20 cellular contexts compared by ENCODE assay signal in the genomic region with DNA sequence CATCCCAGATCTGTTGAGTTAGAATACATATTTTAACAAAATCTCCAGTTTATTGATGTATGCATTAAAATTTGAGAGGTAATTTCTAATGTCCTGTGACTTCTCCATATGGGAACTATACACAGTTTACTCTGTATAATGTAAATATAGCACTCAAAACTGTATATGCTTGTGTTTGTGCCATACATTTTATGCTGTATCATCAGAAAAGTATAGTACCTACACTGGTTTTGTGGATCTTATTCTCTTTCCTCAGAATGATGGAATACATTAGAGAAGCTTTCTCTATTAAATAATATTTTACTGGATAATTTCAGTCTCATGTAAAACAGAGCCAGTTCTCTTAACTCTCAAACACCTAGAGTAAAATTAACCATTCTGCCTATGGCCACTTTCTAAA.
"Had no signal": no experiment of that assay in that cellular context is flagged by ENCODE, and none has a peak within 500 bp of the region (broad histone marks: within the 10 kb centered on the region; RNA-seq: fewer than 3 reads in every experiment).

No MANE protein-coding gene starts in this region.

- H3K4me1 ChIP-seq: left lung, neural progenitor cell, prostate gland, right atrium auricular region, sigmoid colon, stomach, tibial artery had no signal

- H3K36me3 ChIP-seq: prostate gland had no signal

- H3K4me2 ChIP-seq: neural progenitor cell had no signal

- H3K4me3 ChIP-seq: left lung, neural progenitor cell, prostate gland, right atrium auricular region, sigmoid colon, stomach, tibial artery had no signal

- H2AFZ ChIP-seq: neural progenitor cell had no signal

- ATAC-seq: effector memory CD8-positive, alpha-beta T cell; left cardiac atrium; naive thymus-derived CD4-positive, alpha-beta T cell; stimulated activated effector memory CD8-positive, alpha-beta T cell treated with anti-CD3 and anti-CD28 coated beads, Interleukin-12 subunit alpha, Interleukin-12 subunit beta, amount 100 ng/mL, for 72 hours had no signal

- FAIRE-seq: frontal cortex, islet of Langerhans had no signal

- H3K9me3 ChIP-seq: prostate gland had no signal

- DNase-seq: cortex of kidney; effector memory CD8-positive, alpha-beta T cell; head of caudate nucleus; left cardiac atrium; left lung; mesendoderm; midbrain; naive thymus-derived CD4-positive, alpha-beta T cell; sigmoid colon; stimulated activated CD4-positive, alpha-beta T cell treated with anti-CD3 and anti-CD28 coated beads, Interleukin-2, amount 100 ng/mL, for 24 hours; stimulated activated CD4-positive, alpha-beta T cell treated with anti-CD3 and anti-CD28 coated beads, Interleukin-4, amount 100 ng/mL, for 24 hours; stimulated activated naive CD4-positive, alpha-beta T cell treated with Interleukin-2 at 50 U/mL for 16 hours; stomach; tibial artery had no signal

- H3K27me3 ChIP-seq: left lung, neural progenitor cell, right atrium auricular region, sigmoid colon, stomach, tibial artery had no signal

- H3K9ac ChIP-seq: neural progenitor cell had no signal

- H3K27ac ChIP-seq: left lung, neural progenitor cell, prostate gland, right atrium auricular region, stomach, tibial artery had no signal
